In the genomic region with DNA sequence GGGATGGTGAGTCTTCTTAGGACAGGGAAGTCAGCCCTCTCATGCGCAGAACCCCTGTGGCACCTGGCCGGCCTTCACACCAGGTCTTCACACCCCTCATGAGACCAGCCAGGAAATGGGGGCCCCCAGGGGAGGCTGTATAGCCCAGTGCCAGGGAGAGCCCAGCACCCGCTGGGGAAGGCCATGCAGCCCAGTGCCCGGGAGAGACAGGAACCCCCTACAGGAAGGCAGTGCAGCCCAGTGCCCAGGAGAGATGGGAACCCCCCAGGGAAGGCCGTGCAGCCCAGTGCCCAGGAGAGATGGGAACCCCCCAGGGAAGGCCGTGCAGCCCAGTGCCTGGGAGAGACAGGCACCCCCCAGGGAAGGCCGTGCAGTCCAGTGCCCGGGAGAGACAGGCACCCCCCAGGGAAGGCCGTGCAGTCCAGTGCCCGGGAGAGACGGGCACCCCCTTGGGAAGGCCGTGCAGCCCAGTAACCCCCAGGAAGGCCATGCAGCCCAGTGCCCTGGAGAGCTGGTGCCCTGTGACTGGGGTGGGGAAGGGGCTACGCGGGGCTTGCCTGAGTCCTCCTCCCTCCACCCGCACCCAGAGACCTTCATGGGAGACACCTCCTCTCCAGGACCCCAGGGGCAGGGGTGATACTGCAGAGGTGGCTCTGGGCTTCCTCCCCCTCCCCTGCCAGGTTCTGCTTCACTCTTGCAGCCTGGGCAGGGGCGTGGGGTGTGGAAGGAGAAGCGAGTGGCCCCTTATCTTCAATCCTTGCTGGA, we compare ENCODE assay signal across 14 cellular contexts.
"Had no signal": no experiment of that assay in that cellular context is flagged by ENCODE, and none has a peak within 500 bp of the region (broad histone marks: within the 10 kb centered on the region; RNA-seq: fewer than 3 reads in every experiment).

No MANE protein-coding gene starts in this region.

- H3K36me3 ChIP-seq: tibial artery had no signal

- H3K4me1 ChIP-seq: body of pancreas, tibial artery had no signal

- DNase-seq: activated CD4-positive, alpha-beta memory T cell treated with anti-CD3 and anti-CD28 coated beads for 36 hours; activated CD4-positive, alpha-beta T cell treated with anti-CD3 and anti-CD28 coated beads for 1 hour; activated naive CD4-positive, alpha-beta T cell treated with anti-CD3 and anti-CD28 coated beads, Interleukin-2, amount 10 ng/mL, durations not matched to agents 7 days and 5 days; effector memory CD4-positive, alpha-beta T cell; mammary epithelial cell; SIG-M5; SW 1271; tibial artery had no signal

- H3K4me2 ChIP-seq: hepatocyte had no signal

- H3K4me3 Mint-ChIP-seq: activated CD4-positive, alpha-beta memory T cell treated with anti-CD3 and anti-CD28 coated beads for 36 hours; activated naive CD4-positive, alpha-beta T cell treated with anti-CD3 and anti-CD28 coated beads, Interleukin-2, amount 10 ng/mL, durations not matched to agents 7 days and 5 days; central memory CD8-positive, alpha-beta T cell; nephron; T-helper 2 cell treated with Interferon-gamma antibody and Interleukin-4, amounts not matched to agents 5 μg/mL and 100 μg/mL, for 36 hours had no signal

- H3K9me3 ChIP-seq: body of pancreas, tibial artery had no signal

- H3K27me3 ChIP-seq: body of pancreas, hepatocyte had no signal

- H3K79me2 ChIP-seq: hepatocyte had no signal

- ATAC-seq: body of pancreas had no signal

- H3K4me3 ChIP-seq: body of pancreas, hepatocyte, tibial artery had no signal

- H3K27ac Mint-ChIP-seq: activated CD4-positive, alpha-beta memory T cell treated with anti-CD3 and anti-CD28 coated beads for 36 hours; activated naive CD4-positive, alpha-beta T cell treated with anti-CD3 and anti-CD28 coated beads, Interleukin-2, amount 10 ng/mL, durations not matched to agents 7 days and 5 days; nephron; T-helper 2 cell treated with Interferon-gamma antibody and Interleukin-4, amounts not matched to agents 5 μg/mL and 100 μg/mL, for 36 hours had no signal

- H2AFZ ChIP-seq: hepatocyte had no signal

- H3K4me1 Mint-ChIP-seq: activated naive CD4-positive, alpha-beta T cell treated with anti-CD3 and anti-CD28 coated beads, Interleukin-2, amount 10 ng/mL, durations not matched to agents 7 days and 5 days; central memory CD8-positive, alpha-beta T cell had no signal

- H3K36me3 Mint-ChIP-seq: activated CD4-positive, alpha-beta memory T cell treated with anti-CD3 and anti-CD28 coated beads for 36 hours; activated naive CD4-positive, alpha-beta T cell treated with anti-CD3 and anti-CD28 coated beads, Interleukin-2, amount 10 ng/mL, durations not matched to agents 7 days and 5 days had no signal

- H3K27ac ChIP-seq: body of pancreas, epithelial cell of prostate, hepatocyte, tibial artery had no signal

- H3K9me3 Mint-ChIP-seq: activated CD4-positive, alpha-beta memory T cell treated with anti-CD3 and anti-CD28 coated beads for 36 hours; activated naive CD4-positive, alpha-beta T cell treated with anti-CD3 and anti-CD28 coated beads, Interleukin-2, amount 10 ng/mL, durations not matched to agents 7 days and 5 days; central memory CD8-positive, alpha-beta T cell; nephron; T-helper 2 cell treated with Interferon-gamma antibody and Interleukin-4, amounts not matched to agents 5 μg/mL and 100 μg/mL, for 36 hours had no signal
